ENCODE assay signal across 24 cellular contexts in the genomic region with DNA sequence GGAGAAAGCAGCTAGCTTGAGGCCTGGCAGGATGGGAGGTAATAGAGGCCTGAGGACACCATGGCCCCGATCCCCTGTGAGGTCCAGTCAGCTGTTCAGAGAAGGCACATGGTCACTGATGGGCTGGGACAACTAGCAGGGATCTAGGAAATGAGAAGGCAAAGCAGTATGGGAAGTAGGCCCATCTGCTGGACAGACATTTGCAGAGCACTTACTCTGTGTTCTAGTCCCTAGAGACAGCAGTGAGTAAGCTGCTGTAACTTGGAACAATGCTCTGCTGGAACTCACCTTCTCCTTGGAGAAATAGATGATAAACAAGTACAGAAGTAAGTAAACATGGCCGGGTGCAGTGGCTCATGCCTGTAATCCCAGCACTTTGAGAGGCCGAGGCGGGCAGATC. TPM values are rescaled to one million over a fixed set of nuclear protein-coding genes. Genes with fewer than 3 reads are reported as not detected.
DNase-seq lines count a peak whose midpoint lies in the region; ATAC-seq and TF ChIP-seq lines count a peak whose summit lies in the region.
"Had no signal": no experiment of that assay in that cellular context is flagged by ENCODE, and none has a peak within 500 bp of the region (broad histone marks: within the 10 kb centered on the region; RNA-seq: fewer than 3 reads in every experiment).

No MANE protein-coding gene starts in this region.

- CTCF ChIA-PET in PC-3 (lab: Charles Lee), result no interaction called here

- H3K9me3 Mint-ChIP-seq in GM23338, result no peaks in the 10 kb centered on the region
- peaks cover 14% of the 10 kb centered on the region for H3K9me3 Mint-ChIP-seq in glutamatergic neuron (ENCODE audit: unreplicated experiment)
- H3K9me3 Mint-ChIP-seq: CD14-positive monocyte; CD8-positive, alpha-beta memory T cell; T-helper 1 cell treated with Interleukin-12 subunit alpha and Interleukin-12 subunit beta and Interleukin-4 antibody, amounts not matched to agents 30 μg/mL and 1 μg/mL, for 36 hours had no signal

- H3K9me3 ChIP-seq in WERI-Rb-1 (ENCODE audit: severe bottlenecking) (no peaks in the 10 kb centered on the region), PC-3 (ENCODE audit: low read length) (no peaks in the 10 kb centered on the region)
- H3K9me3 ChIP-seq: BE2C, SK-N-SH had no signal

- intact Hi-C loops in PC-3 (cut with micrococcal nuclease), result loop anchor here (10.0 kb wide), 1 partner anchor 238 kb away; no protein-coding TSS in a partner anchor

- H3K27ac ChIP-seq in GM23338 (ENCODE audit: low read depth) (no peak overlapping the region), WERI-Rb-1 (no peak overlapping the region), PC-3 (ENCODE audit: low read length) (no peak overlapping the region)

- H2AFZ ChIP-seq in GM23338 (no peak overlapping the region), PC-3 (ENCODE audit: low read length) (no peak overlapping the region)

- peaks cover 14% of the 10 kb centered on the region for H3K27me3 Mint-ChIP-seq in GM23338 (ENCODE audit: insufficient read depth, low read depth, poor library complexity)
- peaks cover 11% of the 10 kb centered on the region for H3K27me3 Mint-ChIP-seq in glutamatergic neuron (ENCODE audit: unreplicated experiment)

- H3K4me1 Mint-ChIP-seq in GM23338 (peaks cover 5% of the 10 kb centered on the region; the same call in 1 of the 3 replicates), glutamatergic neuron (ENCODE audit: low read depth, unreplicated experiment) (peaks cover 5% of the 10 kb centered on the region)
- H3K4me1 Mint-ChIP-seq: CD8-positive, alpha-beta memory T cell had no signal

- H3K4me3 ChIP-seq in GM23338, result no peak overlapping the region
- H3K4me3 ChIP-seq in WERI-Rb-1 (ENCODE audit: low read depth, low read length), result no peak overlapping the region
- H3K4me3 ChIP-seq in PC-3 (ENCODE audit: low read length), result no peak overlapping the region

- H3K9me2 ChIP-seq in GM23338 (ENCODE audit: insufficient read depth) (no peaks in the 10 kb centered on the region), PC-3 (replicated peaks; ENCODE audit: low read length) (no peaks in the 10 kb centered on the region)
- H3K9me2 ChIP-seq: SK-N-SH had no signal

- H3K36me3 Mint-ChIP-seq in GM23338 (ENCODE audit: low read depth) (no peaks in the 10 kb centered on the region), glutamatergic neuron (ENCODE audit: unreplicated experiment) (peaks cover 10% of the 10 kb centered on the region)
- H3K36me3 Mint-ChIP-seq: CD14-positive monocyte; CD8-positive, alpha-beta memory T cell had no signal

- TF ChIP-seq CTCF in GM23338 (conservative IDR thresholded peaks at IDR 0.05; ENCODE audit: low read depth in 2 of 2) (no peak), WERI-Rb-1 (IDR thresholded peaks at IDR 0.05; ENCODE audit: low read depth, low read length) (peak; percentile 28; the same call in 1 of the 2 replicates), glutamatergic neuron (IDR thresholded peaks at IDR 0.05; ENCODE audit: partially characterized antibody, unreplicated experiment) (no peak), PC-3 (conservative IDR thresholded peaks at IDR 0.05; ENCODE audit: low read depth, low read length) (no peak)

- H3K36me3 ChIP-seq in GM23338 (ENCODE audit: insufficient read depth) (no peaks in the 10 kb centered on the region), WERI-Rb-1 (no peaks in the 10 kb centered on the region), PC-3 (ENCODE audit: low read depth, low read length) (no peaks in the 10 kb centered on the region)
- H3K36me3 ChIP-seq: BE2C had no signal

- H3K27me3 ChIP-seq in GM23338 (ENCODE audit: insufficient read depth) (peaks cover 2% of the 10 kb centered on the region; the same call in 1 of the 2 replicates), WERI-Rb-1 (ENCODE audit: insufficient read depth, low read depth, severe bottlenecking) (no peaks in the 10 kb centered on the region), PC-3 (ENCODE audit: low read length) (no peaks in the 10 kb centered on the region)
- H3K27me3 ChIP-seq: BE2C had no signal

- no peaks in the 10 kb centered on the region for H3K4me1 ChIP-seq in GM23338 (ENCODE audit: insufficient read depth)
- H3K4me1 ChIP-seq in PC-3 (ENCODE audit: insufficient read depth, low read length), result no peaks in the 10 kb centered on the region
- H3K4me1 ChIP-seq: BE2C had no signal

- H4K20me1 ChIP-seq in GM23338 (replicated peaks; ENCODE audit: insufficient read depth) (no peaks in the 10 kb centered on the region), PC-3 (ENCODE audit: low read length) (no peaks in the 10 kb centered on the region)

- no peak for ATAC-seq in GM23338
- ATAC-seq in PC-3, result no peak
- no peak for ATAC-seq in HG02588 (IDR thresholded peaks at IDR 0.05; ENCODE audit: unreplicated experiment)

- POLR2A ChIA-PET in PC-3 (lab: Charles Lee; ENCODE audit: unreplicated experiment), result no interaction called here

- no peak overlapping the region for H3K27ac Mint-ChIP-seq in GM23338
- peak overlapping the region; percentile 48 for H3K27ac Mint-ChIP-seq in glutamatergic neuron (ENCODE audit: unreplicated experiment)
- H3K27ac Mint-ChIP-seq: T-helper 1 cell treated with Interleukin-12 subunit alpha and Interleukin-12 subunit beta and Interleukin-4 antibody, amounts not matched to agents 30 μg/mL and 1 μg/mL, for 36 hours had no signal

- BruUV-seq in PC-3 (replicated peaks; lab: Mats Ljungman, UMichigan), result no TSS peak

- H3K4me2 ChIP-seq in GM23338 (no peak overlapping the region), PC-3 (ENCODE audit: low read length) (no peak overlapping the region)
- H3K4me2 ChIP-seq: SK-N-SH had no signal

- H3F3A ChIP-seq in GM23338 (replicated peaks; ENCODE audit: low read depth) (no peaks in the 10 kb centered on the region), PC-3 (ENCODE audit: low read length, unreplicated experiment) (no peaks in the 10 kb centered on the region)

- DNase-seq in ELR (ENCODE audit: low read depth) (peak; percentile 18), GM23338 (ENCODE audit: low spot score) (no peak), WERI-Rb-1 (no peak), glutamatergic neuron (no peak), PC-3 (no peak), DMS 273 treated with DMSO at 0.1 percent for 48 hours (lab: John Stamatoyannopoulos, UW) (no peak)
- DNase-seq: ACHN; BE2C; CD8-positive, alpha-beta memory T cell; DMS79 treated with DMSO at 0.1 percent for 48 hours; HCEC 1CT; KG1; MM.1S; NCI-H1048; NCI-H1417; NCI-H1694; NCI-H2029 treated with DMSO at 0.1 percent for 48 hours; NCI-H524; NCI-H774; SK-N-SH had no signal

- H3K4me3 Mint-ChIP-seq in GM23338 (no peak overlapping the region), glutamatergic neuron (ENCODE audit: unreplicated experiment) (no peak overlapping the region)
- H3K4me3 Mint-ChIP-seq: CD14-positive monocyte; CD8-positive, alpha-beta memory T cell; T-helper 1 cell treated with Interleukin-12 subunit alpha and Interleukin-12 subunit beta and Interleukin-4 antibody, amounts not matched to agents 30 μg/mL and 1 μg/mL, for 36 hours had no signal

- no peaks in the 10 kb centered on the region for H3K79me2 ChIP-seq in GM23338 (replicated peaks; ENCODE audit: insufficient read depth)
- H3K79me2 ChIP-seq in PC-3 (ENCODE audit: low read length), result no peaks in the 10 kb centered on the region

- no peak overlapping the region for H3K9ac ChIP-seq in PC-3 (ENCODE audit: low read length)
- H3K9ac ChIP-seq: SK-N-SH had no signal

TF ChIP-seq in GM23338, 12 proteins besides CTCF, POLR2A, EP300 and RAD21 (continues in another document):
- no peak for TF ChIP-seq JUNB (IDR thresholded peaks at IDR 0.05; ENCODE audit: unreplicated experiment)
- TF ChIP-seq ZNF331 (CRISPR knock-in tag; IDR thresholded peaks at IDR 0.05; ENCODE audit: low read depth), result peak; percentile 52; the same call in 1 of the 2 replicates
- TF ChIP-seq ETS1 (IDR thresholded peaks at IDR 0.05), result no peak
- TF ChIP-seq EZH2phosphoT487 (IDR thresholded peaks at IDR 0.05; ENCODE audit: unreplicated experiment), result no peak
- TF ChIP-seq NANOG (IDR thresholded peaks at IDR 0.05; ENCODE audit: borderline replicate concordance), result no peak

RNA-seq across cellular contexts. Expression of gene ECE2, which starts 7.1 kb away (rescaled TPM):
- total RNA-seq in GM23338 (2014; rRNA removed; shearing (Covaris generic)), result 0.24 TPM in 1 of 2 replicates, not detected in the other
- polyA plus RNA-seq in GM23338 (2016; fragmentation: Nextera tagmentation; extraction: Ambion mirVana), result 0.48 TPM in 1 of 2 replicates, not detected in the other
- total RNA-seq in glutamatergic neuron (ENCODE audit: unreplicated experiment) (1.6 TPM), PC-3 (2014; rRNA removed) (not detected in 2 replicates)
- total RNA-seq: CD8-positive, alpha-beta memory T cell; HT-29 had no signal
- polyA plus RNA-seq: CD14-positive monocyte; CD8-positive, alpha-beta memory T cell had no signal

RNA-seq across cellular contexts. Expression of gene PSMD2, which starts 16.1 kb away (rescaled TPM):
- total RNA-seq in GM23338 (2014; rRNA removed; shearing (Covaris generic)), result 328 and 507 TPM in 2 replicates
- polyA plus RNA-seq in GM23338 (2016; fragmentation: Nextera tagmentation; extraction: Ambion mirVana), result 101 and 117 TPM in 2 replicates
- total RNA-seq in glutamatergic neuron (ENCODE audit: unreplicated experiment) (338 TPM), PC-3 (2014; rRNA removed) (1,057 and 1,393 TPM in 2 replicates)

RNA-seq across cellular contexts. Expression of gene CAMK2N2, which starts 21.6 kb away (rescaled TPM):
- total RNA-seq in GM23338 (2014; rRNA removed; shearing (Covaris generic)), result 1.3 and 1.5 TPM in 2 replicates
- polyA plus RNA-seq in GM23338 (2016; fragmentation: Nextera tagmentation; extraction: Ambion mirVana), result 0.32 and 0.63 TPM in 2 replicates
- total RNA-seq in glutamatergic neuron (ENCODE audit: unreplicated experiment), result 14.8 TPM
- total RNA-seq in PC-3 (2014; rRNA removed), result 1.1 and 1.2 TPM in 2 replicates
- total RNA-seq: HT-29 had no signal
- polyA plus RNA-seq: CD14-positive monocyte; CD8-positive, alpha-beta memory T cell had no signal

RNA-seq across cellular contexts. Expression of gene EIF4G1, which starts 31.5 kb away (rescaled TPM):
- total RNA-seq in GM23338 (2014; rRNA removed; shearing (Covaris generic)), result 552 and 565 TPM in 2 replicates
- 227 and 239 TPM in 2 replicates for polyA plus RNA-seq in GM23338 (2016; fragmentation: Nextera tagmentation; extraction: Ambion mirVana)
- total RNA-seq in glutamatergic neuron (ENCODE audit: unreplicated experiment) (346 TPM), PC-3 (2014; rRNA removed) (463 and 599 TPM in 2 replicates)

RNA-seq across cellular contexts. Expression of gene EEF1AKMT4, which starts 33.5 kb away (rescaled TPM):
- 9.8 and 14.3 TPM in 2 replicates for total RNA-seq in GM23338 (2014; rRNA removed; shearing (Covaris generic))
- 11.2 and 12.9 TPM in 2 replicates for polyA plus RNA-seq in GM23338 (2016; fragmentation: Nextera tagmentation; extraction: Ambion mirVana)
- total RNA-seq in glutamatergic neuron (ENCODE audit: unreplicated experiment), result 1.7 TPM
- 27.3 and 37.8 TPM in 2 replicates for total RNA-seq in PC-3 (2014; rRNA removed)
